ENCODE assay signal across 20 cellular contexts in genomic region chr3:45730409-45731154, GRCh38. TPM values are rescaled to one million over a fixed set of nuclear protein-coding genes. Genes with fewer than 3 reads are reported as not detected.
DNase-seq lines count a peak whose midpoint lies in the region; ATAC-seq lines count a peak whose summit lies in the region.
"Had no signal": no experiment of that assay in that cellular context is flagged by ENCODE, and none has a peak within 500 bp of the region (broad histone marks: within the 10 kb centered on the region; RNA-seq: fewer than 3 reads in every experiment).

No MANE protein-coding gene starts in this region.

- no peak overlapping the region for H3K4me3 Mint-ChIP-seq in activated naive CD8-positive, alpha-beta T cell treated with anti-CD3 and anti-CD28 coated beads, Interleukin-2, amount 50 U/mL, for 24 hours
- H3K4me3 Mint-ChIP-seq in activated naive CD8-positive, alpha-beta T cell treated with anti-CD3 and anti-CD28 coated beads for 36 hours: no peak overlapping the region
- H3K4me3 Mint-ChIP-seq in activated T-helper 17 cell treated with anti-CD3 and anti-CD28 coated beads, Interleukin-2, amount 50 U/mL, for 72 hours: no peak overlapping the region
- H3K4me3 Mint-ChIP-seq in stimulated activated naive B cell treated with anti-CD40 and anti-IgM and Interleukin-4, amounts not matched to agents 10 μg/mL and 1 μg/mL and 100 μg/mL, for 72 hours: peak overlapping the region; percentile 17 to 41
- H3K4me3 Mint-ChIP-seq: activated CD4-positive, alpha-beta T cell treated with anti-CD3 and anti-CD28 coated beads, Interleukin-2, amount 10 ng/mL, durations not matched to agents 7 days and 5 days; naive thymus-derived CD4-positive, alpha-beta T cell had no signal

- DNase-seq in activated naive CD8-positive, alpha-beta T cell treated with anti-CD3 and anti-CD28 coated beads, Interleukin-2, amount 50 U/mL, for 24 hours: no peak
- no peak for DNase-seq in activated naive CD8-positive, alpha-beta T cell treated with anti-CD3 and anti-CD28 coated beads for 36 hours
- DNase-seq in GM19240 (ENCODE audit: insufficient read length, low spot score) (peak; percentile 40), NCI-H510A (lab: John Stamatoyannopoulos, UW) (no peak), HUDEP-2 (lab: John Stamatoyannopoulos, UW; ENCODE audit: unreplicated experiment in 76 of 76) (no peak)
- peak; percentile 15 for DNase-seq in stimulated activated naive B cell treated with anti-CD40 and anti-IgM and Interleukin-4, amounts not matched to agents 10 μg/mL and 1 μg/mL and 100 μg/mL, for 72 hours
- DNase-seq: activated CD4-positive, alpha-beta T cell treated with anti-CD3 and anti-CD28 coated beads, Interleukin-2, amount 10 ng/mL, durations not matched to agents 7 days and 5 days; activated gamma-delta T cell treated with Interleukin-2 at 50 U/mL for 16 hours; heart left ventricle; left cardiac atrium; mesendoderm; MG63; naive thymus-derived CD4-positive, alpha-beta T cell; NCI-H1417; Peyer's patch; stimulated activated CD4-positive, alpha-beta T cell treated with anti-CD3 and anti-CD28 coated beads, Interleukin-4, amount 100 ng/mL, for 4 hours; stomach; T-helper 2 cell had no signal

- peak overlapping the region; percentile 29 for H3K27ac Mint-ChIP-seq in activated naive CD8-positive, alpha-beta T cell treated with anti-CD3 and anti-CD28 coated beads, Interleukin-2, amount 50 U/mL, for 24 hours
- no peak overlapping the region for H3K27ac Mint-ChIP-seq in activated naive CD8-positive, alpha-beta T cell treated with anti-CD3 and anti-CD28 coated beads for 36 hours
- peak overlapping the region; percentile 35 for H3K27ac Mint-ChIP-seq in activated T-helper 17 cell treated with anti-CD3 and anti-CD28 coated beads, Interleukin-2, amount 50 U/mL, for 72 hours
- peak overlapping the region; percentile 38 for H3K27ac Mint-ChIP-seq in stimulated activated naive B cell treated with anti-CD40 and anti-IgM and Interleukin-4, amounts not matched to agents 10 μg/mL and 1 μg/mL and 100 μg/mL, for 72 hours

- peaks cover 69% of the 10 kb centered on the region for H3K36me3 Mint-ChIP-seq in activated naive CD8-positive, alpha-beta T cell treated with anti-CD3 and anti-CD28 coated beads, Interleukin-2, amount 50 U/mL, for 24 hours (ENCODE audit: low read depth)
- peaks cover 46% of the 10 kb centered on the region for H3K36me3 Mint-ChIP-seq in activated naive CD8-positive, alpha-beta T cell treated with anti-CD3 and anti-CD28 coated beads for 36 hours
- peaks cover 93% of the 10 kb centered on the region for H3K36me3 Mint-ChIP-seq in activated T-helper 17 cell treated with anti-CD3 and anti-CD28 coated beads, Interleukin-2, amount 50 U/mL, for 72 hours (ENCODE audit: low read depth)
- H3K36me3 Mint-ChIP-seq in stimulated activated naive B cell treated with anti-CD40 and anti-IgM and Interleukin-4, amounts not matched to agents 10 μg/mL and 1 μg/mL and 100 μg/mL, for 72 hours: peaks cover 44 to 75% of the 10 kb centered on the region in 2 donors

- H3K27me3 Mint-ChIP-seq in activated naive CD8-positive, alpha-beta T cell treated with anti-CD3 and anti-CD28 coated beads, Interleukin-2, amount 50 U/mL, for 24 hours: no peaks in the 10 kb centered on the region
- H3K27me3 Mint-ChIP-seq in activated naive CD8-positive, alpha-beta T cell treated with anti-CD3 and anti-CD28 coated beads for 36 hours: no peaks in the 10 kb centered on the region
- no peaks in the 10 kb centered on the region for H3K27me3 Mint-ChIP-seq in activated T-helper 17 cell treated with anti-CD3 and anti-CD28 coated beads, Interleukin-2, amount 50 U/mL, for 72 hours
- H3K27me3 Mint-ChIP-seq in stimulated activated naive B cell treated with anti-CD40 and anti-IgM and Interleukin-4, amounts not matched to agents 10 μg/mL and 1 μg/mL and 100 μg/mL, for 72 hours: no peaks in the 10 kb centered on the region
- H3K27me3 Mint-ChIP-seq: activated CD4-positive, alpha-beta T cell treated with anti-CD3 and anti-CD28 coated beads, Interleukin-2, amount 10 ng/mL, durations not matched to agents 7 days and 5 days; naive thymus-derived CD4-positive, alpha-beta T cell had no signal

- H3K4me1 Mint-ChIP-seq in activated naive CD8-positive, alpha-beta T cell treated with anti-CD3 and anti-CD28 coated beads, Interleukin-2, amount 50 U/mL, for 24 hours: peaks cover 28% of the 10 kb centered on the region
- peaks cover 27% of the 10 kb centered on the region for H3K4me1 Mint-ChIP-seq in activated naive CD8-positive, alpha-beta T cell treated with anti-CD3 and anti-CD28 coated beads for 36 hours
- H3K4me1 Mint-ChIP-seq in activated T-helper 17 cell treated with anti-CD3 and anti-CD28 coated beads, Interleukin-2, amount 50 U/mL, for 72 hours: peaks cover 7% of the 10 kb centered on the region
- H3K4me1 Mint-ChIP-seq in stimulated activated naive B cell treated with anti-CD40 and anti-IgM and Interleukin-4, amounts not matched to agents 10 μg/mL and 1 μg/mL and 100 μg/mL, for 72 hours: peaks cover 20 to 30% of the 10 kb centered on the region in 2 donors

- ATAC-seq in activated naive CD8-positive, alpha-beta T cell treated with anti-CD3 and anti-CD28 coated beads, Interleukin-2, amount 50 U/mL, for 24 hours: no peak
- ATAC-seq in activated T-helper 17 cell treated with anti-CD3 and anti-CD28 coated beads, Interleukin-2, amount 50 U/mL, for 72 hours (replicated peaks): no peak
- ATAC-seq in stimulated activated naive B cell treated with anti-CD40 and anti-IgM and Interleukin-4, amounts not matched to agents 10 μg/mL and 1 μg/mL and 100 μg/mL, for 72 hours (replicated peaks): peak; percentile 100
- ATAC-seq in GM21825 (IDR thresholded peaks at IDR 0.05; ENCODE audit: unreplicated experiment): no peak
- ATAC-seq: heart left ventricle; left cardiac atrium; naive thymus-derived CD4-positive, alpha-beta T cell had no signal

- H3K9me3 Mint-ChIP-seq in activated naive CD8-positive, alpha-beta T cell treated with anti-CD3 and anti-CD28 coated beads, Interleukin-2, amount 50 U/mL, for 24 hours: no peaks in the 10 kb centered on the region
- no peaks in the 10 kb centered on the region for H3K9me3 Mint-ChIP-seq in activated naive CD8-positive, alpha-beta T cell treated with anti-CD3 and anti-CD28 coated beads for 36 hours
- H3K9me3 Mint-ChIP-seq in activated T-helper 17 cell treated with anti-CD3 and anti-CD28 coated beads, Interleukin-2, amount 50 U/mL, for 72 hours: no peaks in the 10 kb centered on the region
- H3K9me3 Mint-ChIP-seq in stimulated activated naive B cell treated with anti-CD40 and anti-IgM and Interleukin-4, amounts not matched to agents 10 μg/mL and 1 μg/mL and 100 μg/mL, for 72 hours: no peaks in the 10 kb centered on the region
- H3K9me3 Mint-ChIP-seq: activated CD4-positive, alpha-beta T cell treated with anti-CD3 and anti-CD28 coated beads, Interleukin-2, amount 10 ng/mL, durations not matched to agents 7 days and 5 days; naive thymus-derived CD4-positive, alpha-beta T cell had no signal

RNA-seq across cellular contexts. Expression of gene SACM1L, which starts 41.4 kb away (rescaled TPM):
- total RNA-seq in activated naive CD8-positive, alpha-beta T cell treated with anti-CD3 and anti-CD28 coated beads for 36 hours: 100 to 1,000 TPM in 1 of 2 experiments, 10 to 100 TPM in 1; 99.3 to 101 TPM
- total RNA-seq in activated T-helper 17 cell treated with anti-CD3 and anti-CD28 coated beads, Interleukin-2, amount 50 U/mL, for 72 hours: 10 to 100 TPM; 49.2 to 57.4 TPM

Comparison
In these comparisons a context has a peak if more than half of its experiments do, and no peak if none do; other contexts are left out.
1. ATAC-seq: peak in stimulated activated naive B cell treated with anti-CD40 and anti-IgM and Interleukin-4, amounts not matched to agents 10 μg/mL and 1 μg/mL and 100 μg/mL, for 72 hours (2 of 2); none in activated naive CD8-positive, alpha-beta T cell treated with anti-CD3 and anti-CD28 coated beads, Interleukin-2, amount 50 U/mL, for 24 hours (single experiment), activated T-helper 17 cell treated with anti-CD3 and anti-CD28 coated beads, Interleukin-2, amount 50 U/mL, for 72 hours (single experiment) and GM21825 (single experiment).
2. DNase-seq: peak in GM19240 (single experiment) and stimulated activated naive B cell treated with anti-CD40 and anti-IgM and Interleukin-4, amounts not matched to agents 10 μg/mL and 1 μg/mL and 100 μg/mL, for 72 hours (single experiment); none in activated naive CD8-positive, alpha-beta T cell treated with anti-CD3 and anti-CD28 coated beads, Interleukin-2, amount 50 U/mL, for 24 hours (single experiment), activated naive CD8-positive, alpha-beta T cell treated with anti-CD3 and anti-CD28 coated beads for 36 hours (single experiment), NCI-H510A (single experiment) and HUDEP-2 (0 of 76).
3. H3K4me3 Mint-ChIP-seq: peak in stimulated activated naive B cell treated with anti-CD40 and anti-IgM and Interleukin-4, amounts not matched to agents 10 μg/mL and 1 μg/mL and 100 μg/mL, for 72 hours (2 of 2); none in activated naive CD8-positive, alpha-beta T cell treated with anti-CD3 and anti-CD28 coated beads, Interleukin-2, amount 50 U/mL, for 24 hours (single experiment), activated naive CD8-positive, alpha-beta T cell treated with anti-CD3 and anti-CD28 coated beads for 36 hours (single experiment) and activated T-helper 17 cell treated with anti-CD3 and anti-CD28 coated beads, Interleukin-2, amount 50 U/mL, for 72 hours (single experiment).